In genomic region chr18:63192171-63192884, GRCh38 we compare ENCODE assay signal across 8 cellular contexts.
DNase-seq lines count a peak whose midpoint lies in the region; ATAC-seq and TF ChIP-seq lines count a peak whose summit lies in the region.

No MANE protein-coding gene starts in this region.

- H3K4me3 ChIP-seq in CD4-positive, CD25-positive, alpha-beta regulatory T cell (ENCODE audit: low read depth, low read length), result no peak overlapping the region

- H3K27ac ChIP-seq in CD4-positive, CD25-positive, alpha-beta regulatory T cell (ENCODE audit: insufficient read depth, low read length, poor library complexity, severe bottlenecking), result no peak overlapping the region

- H3K9me3 ChIP-seq in CD4-positive, CD25-positive, alpha-beta regulatory T cell (ENCODE audit: control insufficient read depth in 2 of 2, low read length in 2 of 2), result no peaks in the 10 kb centered on the region

- no peak for ATAC-seq in CD4-positive, CD25-positive, alpha-beta regulatory T cell (ENCODE audit: low read depth in 2 of 2)
- ATAC-seq in GM19025 (IDR thresholded peaks at IDR 0.05; ENCODE audit: low read depth, unreplicated experiment), result peak; percentile 5
- peak; percentile 28 for ATAC-seq in HG03175 (IDR thresholded peaks at IDR 0.05; ENCODE audit: unreplicated experiment)

- TF ChIP-seq CTCF in GM20000 (IDR thresholded peaks at IDR 0.05; ENCODE audit: extremely low read depth, missing control alignments), result no peak

- intact Hi-C loops in activated T-helper 1 cell treated with anti-CD3 and anti-CD28 coated beads, Interleukin-12 subunit alpha, Interleukin-12 subunit beta, Interleukin-2, Interleukin-4 antibody, amounts not matched to agents 30 ng/mL and 10 ng/mL and 1 ng/mL, durations not matched to agents 14 hours and 24 hours and 36 hours (cut with micrococcal nuclease), result no loop called here

- no peak for DNase-seq in CD4-positive, CD25-positive, alpha-beta regulatory T cell
- DNase-seq in activated T-helper 1 cell treated with anti-CD3 and anti-CD28 coated beads, Interleukin-12 subunit alpha, Interleukin-12 subunit beta, Interleukin-2, Interleukin-4 antibody, amounts not matched to agents 30 ng/mL and 10 ng/mL and 1 ng/mL, durations not matched to agents 14 hours and 24 hours and 36 hours (ENCODE audit: low spot score), result no peak
- DNase-seq in stimulated activated CD4-positive, alpha-beta T cell treated with anti-CD3 and anti-CD28 coated beads, Interleukin-1b, Interleukin-23, amount 100 ng/mL, for 48 hours, result no peak
- no peak for DNase-seq in activated effector memory CD4-positive, alpha-beta T cell treated with Interleukin-2 at 50 U/mL for 16 hours
- no peak for DNase-seq in NCI-H69 (lab: John Stamatoyannopoulos, UW)
- DNase-seq in GM20000 (ENCODE audit: low spot score), result no peak

- peaks cover 27 to 71% (median 49%) of the 10 kb centered on the region in 4 donors for H3K4me1 Mint-ChIP-seq in CD4-positive, CD25-positive, alpha-beta regulatory T cell
- H3K4me1 Mint-ChIP-seq in activated T-helper 1 cell treated with anti-CD3 and anti-CD28 coated beads, Interleukin-12 subunit alpha, Interleukin-12 subunit beta, Interleukin-2, Interleukin-4 antibody, amounts not matched to agents 30 ng/mL and 10 ng/mL and 1 ng/mL, durations not matched to agents 14 hours and 24 hours and 36 hours (ENCODE audit: low read depth), result peaks cover 57% of the 10 kb centered on the region

- H3K36me3 Mint-ChIP-seq in CD4-positive, CD25-positive, alpha-beta regulatory T cell, result peaks cover 11% of the 10 kb centered on the region
- peaks cover 30% of the 10 kb centered on the region for H3K36me3 Mint-ChIP-seq in activated T-helper 1 cell treated with anti-CD3 and anti-CD28 coated beads, Interleukin-12 subunit alpha, Interleukin-12 subunit beta, Interleukin-2, Interleukin-4 antibody, amounts not matched to agents 30 ng/mL and 10 ng/mL and 1 ng/mL, durations not matched to agents 14 hours and 24 hours and 36 hours (ENCODE audit: low read depth)

- no peaks in the 10 kb centered on the region for H3K27me3 ChIP-seq in CD4-positive, CD25-positive, alpha-beta regulatory T cell (ENCODE audit: control insufficient read depth, insufficient read depth, low read length)

- H3K4me1 ChIP-seq in CD4-positive, CD25-positive, alpha-beta regulatory T cell (ENCODE audit: control insufficient read depth, insufficient read depth, low read length, poor library complexity, severe bottlenecking), result peaks cover 20% of the 10 kb centered on the region

- H3K9me3 Mint-ChIP-seq in CD4-positive, CD25-positive, alpha-beta regulatory T cell, result no peaks in the 10 kb centered on the region
- H3K9me3 Mint-ChIP-seq in activated T-helper 1 cell treated with anti-CD3 and anti-CD28 coated beads, Interleukin-12 subunit alpha, Interleukin-12 subunit beta, Interleukin-2, Interleukin-4 antibody, amounts not matched to agents 30 ng/mL and 10 ng/mL and 1 ng/mL, durations not matched to agents 14 hours and 24 hours and 36 hours, result no peaks in the 10 kb centered on the region

- H3K27me3 Mint-ChIP-seq in CD4-positive, CD25-positive, alpha-beta regulatory T cell, result no peaks in the 10 kb centered on the region
- H3K27me3 Mint-ChIP-seq in activated T-helper 1 cell treated with anti-CD3 and anti-CD28 coated beads, Interleukin-12 subunit alpha, Interleukin-12 subunit beta, Interleukin-2, Interleukin-4 antibody, amounts not matched to agents 30 ng/mL and 10 ng/mL and 1 ng/mL, durations not matched to agents 14 hours and 24 hours and 36 hours (ENCODE audit: insufficient read depth), result no peaks in the 10 kb centered on the region

- peak overlapping the region; percentile 57 to 87 (median 79) for H3K27ac Mint-ChIP-seq in CD4-positive, CD25-positive, alpha-beta regulatory T cell
- peak overlapping the region; percentile 61 for H3K27ac Mint-ChIP-seq in activated T-helper 1 cell treated with anti-CD3 and anti-CD28 coated beads, Interleukin-12 subunit alpha, Interleukin-12 subunit beta, Interleukin-2, Interleukin-4 antibody, amounts not matched to agents 30 ng/mL and 10 ng/mL and 1 ng/mL, durations not matched to agents 14 hours and 24 hours and 36 hours

- peak overlapping the region in 2 of 4 donors; percentile 27 to 36 for H3K4me3 Mint-ChIP-seq in CD4-positive, CD25-positive, alpha-beta regulatory T cell
- peak overlapping the region; percentile 2 for H3K4me3 Mint-ChIP-seq in activated T-helper 1 cell treated with anti-CD3 and anti-CD28 coated beads, Interleukin-12 subunit alpha, Interleukin-12 subunit beta, Interleukin-2, Interleukin-4 antibody, amounts not matched to agents 30 ng/mL and 10 ng/mL and 1 ng/mL, durations not matched to agents 14 hours and 24 hours and 36 hours

- H3K36me3 ChIP-seq in CD4-positive, CD25-positive, alpha-beta regulatory T cell (ENCODE audit: control insufficient read depth, insufficient read depth, low read length), result peaks cover 2% of the 10 kb centered on the region

Comparison
In these comparisons a context has a peak if more than half of its experiments do, and no peak if none do; other contexts are left out.
1. ATAC-seq: peak in GM19025 (single experiment) and HG03175 (single experiment); none in CD4-positive, CD25-positive, alpha-beta regulatory T cell (0 of 2).